Comparison of ENCODE assay signal across 18 cellular contexts in the genomic region with DNA sequence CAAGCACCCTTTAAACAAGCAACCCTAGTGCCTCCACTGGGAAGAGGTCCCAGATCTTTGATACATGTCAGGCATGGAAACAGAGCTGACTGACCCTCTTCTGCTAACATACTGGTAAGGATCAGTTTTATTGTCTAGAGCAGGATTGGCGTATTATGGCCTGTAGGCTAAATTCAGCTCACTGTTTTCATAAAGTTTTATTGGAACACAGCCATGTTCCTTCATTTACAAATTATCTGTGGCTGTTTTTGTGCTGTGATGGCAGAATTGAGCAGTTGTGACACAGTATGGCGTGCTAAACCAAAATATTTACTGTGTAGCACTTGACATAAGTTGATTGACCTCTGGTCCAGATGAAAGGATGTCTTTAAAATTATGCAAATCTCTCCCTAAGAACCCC.
"Had no signal": no experiment of that assay in that cellular context is flagged by ENCODE, and none has a peak within 500 bp of the region (broad histone marks: within the 10 kb centered on the region; RNA-seq: fewer than 3 reads in every experiment).

No MANE protein-coding gene starts in this region.

- H3K27me3 ChIP-seq: brain microvascular endothelial cell, dorsolateral prefrontal cortex had no signal

- H3K4me3 ChIP-seq: coronary artery, dorsolateral prefrontal cortex had no signal

- DNase-seq: activated B cell treated with CpG ODN at 0.5 μM for 24 hours; activated CD4-positive, alpha-beta T cell treated with anti-CD3 and anti-CD28 coated beads, Interleukin-2, amount 50 U/mL, for 1 hour; activated CD4-positive, alpha-beta T cell treated with anti-CD3 and anti-CD28 coated beads, Interleukin-2, amount 50 U/mL, for 48 hours; activated effector memory CD4-positive, alpha-beta T cell treated with Interleukin-2 at 50 U/mL for 16 hours; activated gamma-delta T cell treated with Interleukin-2 at 50 U/mL for 16 hours; activated naive CD4-positive, alpha-beta T cell treated with anti-CD3 and anti-CD28 coated beads, Interleukin-2, amount 50 U/mL, for 16 hours; activated naive CD4-positive, alpha-beta T cell treated with Interleukin-2 at 50 U/mL for 16 hours; activated T-cell treated with anti-CD3 and anti-CD28 coated beads, Interleukin-2, amount 50 U/mL, for 4 hours; T-helper 17 cell had no signal

- ATAC-seq: activated CD4-positive, CD25-positive, alpha-beta regulatory T cell treated with anti-CD3 and anti-CD28 coated beads, Interleukin-2, amount 50 U/mL, for 24 hours; activated CD8-positive, alpha-beta T cell treated with anti-CD3 and anti-CD28 coated beads for 36 hours; activated T-cell treated with anti-CD3 and anti-CD28 coated beads, Interleukin-2, amount 50 U/mL, for 4 hours; activated T-helper 17 cell treated with anti-CD3 and anti-CD28 coated beads, Interleukin-2, amount 50 U/mL, for 72 hours; T-helper 17 cell had no signal

- H3K27ac ChIP-seq: brain microvascular endothelial cell, coronary artery, WERI-Rb-1 had no signal

- H3K36me3 ChIP-seq: brain microvascular endothelial cell had no signal

- FAIRE-seq: bronchial epithelial cell, frontal cortex had no signal
